In the genomic region with DNA sequence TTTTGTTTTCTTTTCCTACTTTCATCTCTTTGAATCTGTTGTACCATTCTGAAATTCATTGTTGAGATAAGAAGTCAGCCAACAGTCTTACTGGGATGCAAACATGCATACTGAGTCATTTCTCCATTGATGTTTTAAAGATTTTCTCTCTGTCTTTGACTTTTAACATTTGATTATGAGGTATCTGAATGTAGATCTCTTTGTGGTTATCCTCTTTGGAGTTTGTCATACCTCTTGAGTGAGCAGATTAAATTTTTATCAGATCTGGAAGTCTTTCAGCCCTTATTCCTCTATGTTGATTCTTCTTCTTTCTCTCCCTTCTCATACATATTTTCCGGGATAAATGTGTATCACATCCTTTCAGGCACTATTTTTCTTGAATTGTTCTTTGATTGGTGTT, we compare ENCODE assay signal across 27 cellular contexts.
A peak's percentile ranks its signal among the peaks of the same experiment; 100 is the strongest.
DNase-seq lines count a peak whose midpoint lies in the region; ATAC-seq and TF ChIP-seq lines count a peak whose summit lies in the region.
"Had no signal": no experiment of that assay in that cellular context is flagged by ENCODE, and none has a peak within 500 bp of the region (broad histone marks: within the 10 kb centered on the region; RNA-seq: fewer than 3 reads in every experiment).

No MANE protein-coding gene starts in this region.

- no peak overlapping the region for H2AFZ ChIP-seq in DND-41 (ENCODE audit: low read depth, low read length)

- H3K4me3 ChIP-seq in DND-41 (ENCODE audit: low read depth in 1 of 2, low read length in 2 of 2) (no peak overlapping the region), HUES48 (ENCODE audit: low read depth, low read length) (no peak overlapping the region), gastrocnemius medialis (no peak overlapping the region)
- H3K4me3 ChIP-seq: adrenal gland, HAP-1, ovary, spleen, tibial artery, vagina had no signal

- peak; percentile 61; the same call in 2 of the 3 replicates for ATAC-seq in DND-41 (ENCODE audit: insufficient read depth, low read depth)
- peak; percentile 62 for ATAC-seq in activated T-helper 17 cell treated with anti-CD3 and anti-CD28 coated beads, Interleukin-2, amount 50 U/mL, for 72 hours (replicated peaks)
- no peak for ATAC-seq in gastrocnemius medialis
- ATAC-seq in GM21717 (IDR thresholded peaks at IDR 0.05; ENCODE audit: unreplicated experiment): no peak
- ATAC-seq: CD8-positive, alpha-beta T cell had no signal

- H3K4me3 Mint-ChIP-seq in activated T-helper 17 cell treated with anti-CD3 and anti-CD28 coated beads, Interleukin-2, amount 50 U/mL, for 72 hours: no peak overlapping the region
- H3K4me3 Mint-ChIP-seq: activated CD4-positive, alpha-beta memory T cell treated with anti-CD3 and anti-CD28 coated beads for 36 hours; activated naive CD4-positive, alpha-beta T cell treated with anti-CD3 and anti-CD28 coated beads, Interleukin-2, amount 10 ng/mL, durations not matched to agents 7 days and 5 days; CD8-positive, alpha-beta T cell; T-helper 1 cell treated with Interleukin-12 subunit alpha and Interleukin-12 subunit beta and Interleukin-4 antibody, amounts not matched to agents 30 μg/mL and 1 μg/mL, for 36 hours had no signal

- no peak overlapping the region for H3K4me2 ChIP-seq in DND-41 (ENCODE audit: insufficient read depth, low read length)

- H3K27me3 ChIP-seq in DND-41 (ENCODE audit: insufficient read depth, low read length, poor library complexity) (no peaks in the 10 kb centered on the region), HUES48 (ENCODE audit: control insufficient read depth, insufficient read depth, low read length) (no peaks in the 10 kb centered on the region), gastrocnemius medialis (no peaks in the 10 kb centered on the region)
- H3K27me3 ChIP-seq: adrenal gland, BE2C, ovary, spleen, tibial artery, vagina had no signal

- H3K27me3 Mint-ChIP-seq in activated T-helper 17 cell treated with anti-CD3 and anti-CD28 coated beads, Interleukin-2, amount 50 U/mL, for 72 hours: no peaks in the 10 kb centered on the region
- H3K27me3 Mint-ChIP-seq: activated CD4-positive, alpha-beta memory T cell treated with anti-CD3 and anti-CD28 coated beads for 36 hours; activated naive CD4-positive, alpha-beta T cell treated with anti-CD3 and anti-CD28 coated beads, Interleukin-2, amount 10 ng/mL, durations not matched to agents 7 days and 5 days had no signal

- no peaks in the 10 kb centered on the region for H3K36me3 Mint-ChIP-seq in activated T-helper 17 cell treated with anti-CD3 and anti-CD28 coated beads, Interleukin-2, amount 50 U/mL, for 72 hours (ENCODE audit: low read depth)
- H3K36me3 Mint-ChIP-seq: activated CD4-positive, alpha-beta memory T cell treated with anti-CD3 and anti-CD28 coated beads for 36 hours; activated naive CD4-positive, alpha-beta T cell treated with anti-CD3 and anti-CD28 coated beads, Interleukin-2, amount 10 ng/mL, durations not matched to agents 7 days and 5 days; CD8-positive, alpha-beta T cell had no signal

- H3K9me3 Mint-ChIP-seq in activated T-helper 17 cell treated with anti-CD3 and anti-CD28 coated beads, Interleukin-2, amount 50 U/mL, for 72 hours: peaks cover 12% of the 10 kb centered on the region

- TF ChIP-seq POLR2A in gastrocnemius medialis (IDR thresholded peaks at IDR 0.05): no peak

- no peaks in the 10 kb centered on the region for H3K4me1 Mint-ChIP-seq in activated T-helper 17 cell treated with anti-CD3 and anti-CD28 coated beads, Interleukin-2, amount 50 U/mL, for 72 hours
- H3K4me1 Mint-ChIP-seq: activated naive CD4-positive, alpha-beta T cell treated with anti-CD3 and anti-CD28 coated beads, Interleukin-2, amount 10 ng/mL, durations not matched to agents 7 days and 5 days had no signal

- H3K4me1 ChIP-seq in DND-41 (ENCODE audit: insufficient read depth, low read length) (no peaks in the 10 kb centered on the region), HUES48 (ENCODE audit: control insufficient read depth, insufficient read depth, low read length) (peaks cover 14% of the 10 kb centered on the region), gastrocnemius medialis (no peaks in the 10 kb centered on the region)
- H3K4me1 ChIP-seq: adrenal gland, BE2C, HAP-1, spleen, tibial artery, vagina had no signal

- no peak for TF ChIP-seq CTCF in DND-41 (IDR thresholded peaks at IDR 0.05; ENCODE audit: borderline replicate concordance, extremely low read depth, low read length, poor library complexity, severe bottlenecking)
- TF ChIP-seq CTCF in gastrocnemius medialis (IDR thresholded peaks at IDR 0.05 in 4 of 5, conservative IDR thresholded peaks at IDR 0.05 in 1 of 5): no peak

- H3K9me3 ChIP-seq in DND-41 (ENCODE audit: insufficient read depth, low read length, severe bottlenecking) (no peaks in the 10 kb centered on the region), HUES48 (ENCODE audit: control insufficient read depth, insufficient read depth, low read length) (peaks cover 7% of the 10 kb centered on the region; the same call in 1 of the 2 replicates), gastrocnemius medialis (no peaks in the 10 kb centered on the region)
- H3K9me3 ChIP-seq: adrenal gland, BE2C, HAP-1, ovary, tibial artery, vagina had no signal

- no peak overlapping the region for H3K27ac Mint-ChIP-seq in activated T-helper 17 cell treated with anti-CD3 and anti-CD28 coated beads, Interleukin-2, amount 50 U/mL, for 72 hours
- H3K27ac Mint-ChIP-seq: activated CD4-positive, alpha-beta memory T cell treated with anti-CD3 and anti-CD28 coated beads for 36 hours; activated naive CD4-positive, alpha-beta T cell treated with anti-CD3 and anti-CD28 coated beads, Interleukin-2, amount 10 ng/mL, durations not matched to agents 7 days and 5 days; CD8-positive, alpha-beta T cell; T-helper 1 cell treated with Interleukin-12 subunit alpha and Interleukin-12 subunit beta and Interleukin-4 antibody, amounts not matched to agents 30 μg/mL and 1 μg/mL, for 36 hours had no signal

- DNase-seq in DND-41: no peak
- peak; percentile 8 for DNase-seq in iris pigment epithelial cell (ENCODE audit: low read depth)
- no peak for DNase-seq in DMS53 (lab: John Stamatoyannopoulos, UW)
- DNase-seq in T-helper 9 cell: no peak
- no peak for DNase-seq in gastrocnemius medialis
- DNase-seq: ACHN; activated CD4-positive, alpha-beta memory T cell treated with anti-CD3 and anti-CD28 coated beads for 36 hours; activated CD4-positive, alpha-beta T cell treated with anti-CD3 and anti-CD28 coated beads for 1 hour; activated naive CD4-positive, alpha-beta T cell treated with anti-CD3 and anti-CD28 coated beads, Interleukin-2, amount 10 ng/mL, durations not matched to agents 7 days and 5 days; adrenal gland; BE2C; CD8-positive, alpha-beta T cell; effector CD8-positive, alpha-beta T cell; NCI-H1092; NCI-H1694 treated with DMSO at 0.1 percent for 48 hours; NCI-H510A; ovary; spleen; stimulated activated CD4-positive, alpha-beta T cell treated with anti-CD3 and anti-CD28 coated beads, Interleukin-2, amount 100 ng/mL, for 48 hours; tibial artery had no signal

- intact Hi-C loops in gastrocnemius medialis (cut with DNase I; ENCODE audit: low total_unique reads): no loop called here

- H3K27ac ChIP-seq in DND-41 (ENCODE audit: low read length) (no peak overlapping the region), HUES48 (ENCODE audit: low read depth, low read length) (peak overlapping the region; percentile 15), gastrocnemius medialis (no peak overlapping the region)
- H3K27ac ChIP-seq: adrenal gland, HL-60, ovary, spleen, tibial artery, vagina had no signal

- H3K9ac ChIP-seq in DND-41 (ENCODE audit: low read depth, low read length) (no peak overlapping the region), HUES48 (ENCODE audit: low read depth, low read length) (no peak overlapping the region)

- H3K36me3 ChIP-seq in DND-41 (ENCODE audit: insufficient read depth, low read length): no peaks in the 10 kb centered on the region
- no peaks in the 10 kb centered on the region for H3K36me3 ChIP-seq in HUES48 (ENCODE audit: control insufficient read depth, insufficient read depth, low read length)
- H3K36me3 ChIP-seq in gastrocnemius medialis: no peaks in the 10 kb centered on the region
- H3K36me3 ChIP-seq: adrenal gland, BE2C, HAP-1, ovary, spleen, tibial artery, vagina had no signal

- H4K20me1 ChIP-seq in DND-41 (ENCODE audit: insufficient read depth, low read length): no peaks in the 10 kb centered on the region

- in situ Hi-C loops in gastrocnemius medialis (cut with MboI; ENCODE audit: low sequenced_read_pairs in 4 of 4): no loop called here

- H3K79me2 ChIP-seq in DND-41 (ENCODE audit: insufficient read depth, low read length): no peaks in the 10 kb centered on the region

Comparison
In these comparisons a context has a peak if more than half of its experiments do, and no peak if none do; other contexts are left out.
1. ATAC-seq: peak in DND-41 (single experiment) and activated T-helper 17 cell treated with anti-CD3 and anti-CD28 coated beads, Interleukin-2, amount 50 U/mL, for 72 hours (single experiment); none in gastrocnemius medialis (0 of 2) and GM21717 (single experiment).